In genomic region chr17:49491370-49491769, GRCh38 we compare ENCODE assay signal across 29 cellular contexts. TPM values are rescaled to one million over a fixed set of nuclear protein-coding genes. Genes with fewer than 3 reads are reported as not detected.
"Had no signal": no experiment of that assay in that cellular context is flagged by ENCODE, and none has a peak within 500 bp of the region (broad histone marks: within the 10 kb centered on the region; RNA-seq: fewer than 3 reads in every experiment).

No MANE protein-coding gene starts in this region.

- H3K27ac Mint-ChIP-seq: dendritic cell treated with granulocyte-macrophage colony-stimulating factor and Interleukin-4, amounts not matched to agents 40 ng/mL and 50 ng/mL, for 4 days; endodermal cell; mesothelial cell of epicardium had no signal

- H3K9me3 Mint-ChIP-seq: dendritic cell treated with granulocyte-macrophage colony-stimulating factor and Interleukin-4, amounts not matched to agents 40 ng/mL and 50 ng/mL, for 4 days; effector memory CD8-positive, alpha-beta T cell; endodermal cell; immature natural killer cell; mesothelial cell of epicardium had no signal

- H3K4me1 ChIP-seq: foreskin keratinocyte had no signal

- H3K36me3 ChIP-seq: colonic mucosa, esophagus squamous epithelium, gastroesophageal sphincter, heart left ventricle, left lung, lower lobe of right lung had no signal

- H3K4me3 Mint-ChIP-seq: dendritic cell treated with granulocyte-macrophage colony-stimulating factor and Interleukin-4, amounts not matched to agents 40 ng/mL and 50 ng/mL, for 4 days; effector memory CD8-positive, alpha-beta T cell; endodermal cell; immature natural killer cell; mesothelial cell of epicardium had no signal

- H3K4me2 ChIP-seq: hepatocyte had no signal

- H3K9me3 ChIP-seq: colonic mucosa, esophagus squamous epithelium, gastroesophageal sphincter, heart left ventricle, left lung, lower lobe of right lung, mucosa of descending colon had no signal

- FAIRE-seq: endometrium, frontal cortex, kidney had no signal

- DNase-seq: colonic mucosa; cortex of kidney; effector CD8-positive, alpha-beta T cell; effector memory CD8-positive, alpha-beta T cell; endodermal cell; erythroblast; esophagus squamous epithelium; foreskin keratinocyte; heart left ventricle; hypothalamus; immature natural killer cell; islet precursor cell; kidney; kidney glomerular epithelial cell; left colon; left lung; left ventricle myocardium superior; lower lobe of right lung; mesenchymal stem cell; mucosa of descending colon had no signal

- H2AFZ ChIP-seq: hepatocyte had no signal

- H3K79me2 ChIP-seq: hepatocyte had no signal

- H3K36me3 Mint-ChIP-seq: immature natural killer cell, mesothelial cell of epicardium had no signal

- H3K27ac ChIP-seq: colonic mucosa, epithelial cell of prostate, esophagus squamous epithelium, foreskin keratinocyte, gastroesophageal sphincter, heart left ventricle, hepatocyte, left lung, lower lobe of right lung had no signal

- H3K4me3 ChIP-seq: colonic mucosa, esophagus squamous epithelium, gastroesophageal sphincter, heart left ventricle, hepatocyte, left lung, lower lobe of right lung, mucosa of descending colon had no signal

- ATAC-seq: effector memory CD8-positive, alpha-beta T cell; esophagus mucosa; foreskin keratinocyte; gastroesophageal sphincter; heart left ventricle; left colon; left lung; left ventricle myocardium superior; lower lobe of right lung; mucosa of descending colon had no signal

RNA-seq across cellular contexts. Expression of gene NGFR, which starts 3.7 kb away (rescaled TPM):
- total RNA-seq: dermis microvascular lymphatic vessel endothelial cell had no signal
